1 cellular context compared by ENCODE assay signal in genomic region chr6:133407320-133408100, GRCh38.
TF ChIP-seq lines count a peak whose summit lies in the region.

No MANE protein-coding gene starts in this region.

TF ChIP-seq in WTC11, 78 proteins besides CTCF, POLR2A, EP300 and RAD21 (continued from another document):
- TF ChIP-seq, protein P1, sequence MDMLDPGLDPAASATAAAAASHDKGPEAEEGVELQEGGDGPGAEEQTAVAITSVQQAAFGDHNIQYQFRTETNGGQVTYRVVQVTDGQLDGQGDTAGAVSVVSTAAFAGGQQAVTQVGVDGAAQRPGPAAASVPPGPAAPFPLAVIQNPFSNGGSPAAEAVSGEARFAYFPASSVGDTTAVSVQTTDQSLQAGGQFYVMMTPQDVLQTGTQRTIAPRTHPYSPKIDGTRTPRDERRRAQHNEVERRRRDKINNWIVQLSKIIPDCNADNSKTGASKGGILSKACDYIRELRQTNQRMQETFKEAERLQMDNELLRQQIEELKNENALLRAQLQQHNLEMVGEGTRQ (CRISPR knock-in tag; IDR thresholded peaks at IDR 0.05): no peak
